8 cellular contexts compared by ENCODE assay signal in genomic region chr11:36376315-36376887, GRCh38.
DNase-seq lines count a peak whose midpoint lies in the region; ATAC-seq and TF ChIP-seq lines count a peak whose summit lies in the region.

No MANE protein-coding gene starts in this region.

- no peaks in the 10 kb centered on the region for H3K9me3 Mint-ChIP-seq in effector memory CD8-positive, alpha-beta T cell

- no peak for TF ChIP-seq CTCF in GM13977 (IDR thresholded peaks at IDR 0.05; ENCODE audit: extremely low read depth, insufficient read depth, missing control alignments)

- H3K4me3 Mint-ChIP-seq in effector memory CD8-positive, alpha-beta T cell = peak overlapping the region; percentile 88 to 98

- in situ Hi-C loops in GM13977 (cut with MboI; ENCODE audit: low pct_unique_long_range_greater_than_20kb, low sequenced_read_pairs, unreplicated experiment) = no loop called here

- peak overlapping the region; percentile 88 to 97 for H3K27ac Mint-ChIP-seq in effector memory CD8-positive, alpha-beta T cell

- ATAC-seq in effector memory CD8-positive, alpha-beta T cell (replicated peaks) = peak; percentile 3
- ATAC-seq in HG03378 (IDR thresholded peaks at IDR 0.05; ENCODE audit: unreplicated experiment) = no peak

- TF ChIP-seq POLR2A in erythroblast (IDR thresholded peaks at IDR 0.05; ENCODE audit: low read length) = no peak

- DNase-seq in GM13977 (ENCODE audit: low spot score) = peak; percentile 23
- DNase-seq in RPMI8226 = peak; percentile 16
- DNase-seq in effector memory CD8-positive, alpha-beta T cell = no peak
- DNase-seq in midbrain (lab: John Stamatoyannopoulos, UW) = peak; percentile 35
- peak; percentile 59 for DNase-seq in ureter (ENCODE audit: low spot score)
- no peak for DNase-seq in erythroblast (lab: John Stamatoyannopoulos, UW)
- DNase-seq in NCI-H1436 (lab: John Stamatoyannopoulos, UW) = no peak

- H3K27me3 Mint-ChIP-seq in effector memory CD8-positive, alpha-beta T cell = no peaks in the 10 kb centered on the region

- peaks cover 32 to 57% of the 10 kb centered on the region in 2 donors for H3K4me1 Mint-ChIP-seq in effector memory CD8-positive, alpha-beta T cell (ENCODE audit: low read depth in 2 of 2)

- H3K36me3 Mint-ChIP-seq in effector memory CD8-positive, alpha-beta T cell (ENCODE audit: insufficient read depth) = peaks cover 50% of the 10 kb centered on the region

Comparison
In these comparisons a context has a peak if more than half of its experiments do, and no peak if none do; other contexts are left out.
1. DNase-seq: peak in GM13977 (single experiment), RPMI8226 (single experiment), midbrain (single experiment) and ureter (single experiment); none in effector memory CD8-positive, alpha-beta T cell (0 of 3), erythroblast (0 of 2) and NCI-H1436 (single experiment).